ENCODE assay signal across 1 cellular context in the genomic region with DNA sequence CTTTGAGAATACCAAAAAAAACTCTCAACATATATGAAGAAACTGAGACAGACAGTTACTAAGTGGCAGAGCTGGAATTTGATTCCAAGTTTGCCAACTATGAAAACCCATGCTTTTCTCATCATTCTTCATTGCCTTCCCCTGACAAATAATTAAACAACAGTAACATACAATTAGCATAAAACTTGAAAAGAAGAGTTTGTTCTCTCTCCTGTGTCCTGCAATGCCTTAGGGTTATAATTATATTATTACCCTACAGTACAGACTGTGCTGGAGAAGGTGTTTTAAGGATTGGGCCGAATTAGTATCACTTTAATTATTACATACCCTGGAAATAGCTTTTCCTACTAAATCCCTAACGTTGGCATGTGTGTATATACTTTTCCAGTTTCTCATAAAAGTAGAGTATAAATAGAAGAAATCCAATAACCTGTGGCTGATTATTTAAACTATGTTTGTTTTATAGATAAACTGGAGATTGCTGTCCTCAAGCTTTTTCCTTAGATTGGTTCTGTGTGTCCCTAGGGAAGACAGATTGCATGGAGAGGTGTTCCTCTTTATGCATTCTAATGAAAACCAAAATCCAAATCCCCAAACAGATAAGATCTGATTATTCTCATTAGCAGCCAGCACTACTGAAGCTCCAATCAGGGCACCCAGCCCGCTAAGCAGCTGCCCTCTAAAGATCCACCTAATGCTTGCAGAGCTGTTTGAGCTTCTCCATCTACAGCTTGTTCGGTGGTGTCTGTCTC.
TF ChIP-seq lines count a peak whose summit lies in the region.

No MANE protein-coding gene starts in this region.

TF ChIP-seq in SK-N-SH treated with all-trans-retinoic acid at 6 μM for 48 hours, 23 proteins besides CTCF, POLR2A, EP300 and RAD21 (continued from another document):
- TF ChIP-seq, protein P1, sequence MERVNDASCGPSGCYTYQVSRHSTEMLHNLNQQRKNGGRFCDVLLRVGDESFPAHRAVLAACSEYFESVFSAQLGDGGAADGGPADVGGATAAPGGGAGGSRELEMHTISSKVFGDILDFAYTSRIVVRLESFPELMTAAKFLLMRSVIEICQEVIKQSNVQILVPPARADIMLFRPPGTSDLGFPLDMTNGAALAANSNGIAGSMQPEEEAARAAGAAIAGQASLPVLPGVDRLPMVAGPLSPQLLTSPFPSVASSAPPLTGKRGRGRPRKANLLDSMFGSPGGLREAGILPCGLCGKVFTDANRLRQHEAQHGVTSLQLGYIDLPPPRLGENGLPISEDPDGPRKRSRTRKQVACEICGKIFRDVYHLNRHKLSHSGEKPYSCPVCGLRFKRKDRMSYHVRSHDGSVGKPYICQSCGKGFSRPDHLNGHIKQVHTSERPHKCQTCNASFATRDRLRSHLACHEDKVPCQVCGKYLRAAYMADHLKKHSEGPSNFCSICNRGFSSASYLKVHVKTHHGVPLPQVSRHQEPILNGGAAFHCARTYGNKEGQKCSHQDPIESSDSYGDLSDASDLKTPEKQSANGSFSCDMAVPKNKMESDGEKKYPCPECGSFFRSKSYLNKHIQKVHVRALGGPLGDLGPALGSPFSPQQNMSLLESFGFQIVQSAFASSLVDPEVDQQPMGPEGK (CRISPR knock-in tag; IDR thresholded peaks at IDR 0.05; ENCODE audit: borderline replicate concordance), result no peak
- no peak for TF ChIP-seq ZNF565 (CRISPR knock-in tag; conservative IDR thresholded peaks at IDR 0.05; ENCODE audit: low read depth)
- TF ChIP-seq ZFP3 (CRISPR knock-in tag; IDR thresholded peaks at IDR 0.05), result no peak
- no peak for TF ChIP-seq BACH2 (CRISPR knock-in tag; IDR thresholded peaks at IDR 0.05; ENCODE audit: borderline replicate concordance)
- no peak for TF ChIP-seq OSR1 (CRISPR knock-in tag; IDR thresholded peaks at IDR 0.05)
- no peak for TF ChIP-seq SNAI2 (CRISPR knock-in tag; IDR thresholded peaks at IDR 0.05)
- no peak for TF ChIP-seq GLIS3 (CRISPR knock-in tag; IDR thresholded peaks at IDR 0.05)
- TF ChIP-seq ZNF70 (CRISPR knock-in tag; IDR thresholded peaks at IDR 0.05), result no peak
- TF ChIP-seq, protein P2, sequence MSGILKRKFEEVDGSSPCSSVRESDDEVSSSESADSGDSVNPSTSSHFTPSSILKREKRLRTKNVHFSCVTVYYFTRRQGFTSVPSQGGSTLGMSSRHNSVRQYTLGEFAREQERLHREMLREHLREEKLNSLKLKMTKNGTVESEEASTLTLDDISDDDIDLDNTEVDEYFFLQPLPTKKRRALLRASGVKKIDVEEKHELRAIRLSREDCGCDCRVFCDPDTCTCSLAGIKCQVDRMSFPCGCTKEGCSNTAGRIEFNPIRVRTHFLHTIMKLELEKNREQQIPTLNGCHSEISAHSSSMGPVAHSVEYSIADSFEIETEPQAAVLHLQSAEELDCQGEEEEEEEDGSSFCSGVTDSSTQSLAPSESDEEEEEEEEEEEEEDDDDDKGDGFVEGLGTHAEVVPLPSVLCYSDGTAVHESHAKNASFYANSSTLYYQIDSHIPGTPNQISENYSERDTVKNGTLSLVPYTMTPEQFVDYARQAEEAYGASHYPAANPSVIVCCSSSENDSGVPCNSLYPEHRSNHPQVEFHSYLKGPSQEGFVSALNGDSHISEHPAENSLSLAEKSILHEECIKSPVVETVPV (CRISPR knock-in tag; IDR thresholded peaks at IDR 0.05), result no peak
- TF ChIP-seq RARB (CRISPR knock-in tag; IDR thresholded peaks at IDR 0.05), result no peak
- TF ChIP-seq ESRRG (CRISPR knock-in tag; IDR thresholded peaks at IDR 0.05), result no peak
- TF ChIP-seq ZC3H10 (CRISPR knock-in tag; IDR thresholded peaks at IDR 0.05), result no peak
- no peak for TF ChIP-seq ARNTL (CRISPR knock-in tag; IDR thresholded peaks at IDR 0.05; ENCODE audit: borderline replicate concordance, low read depth)
